In the genomic region with DNA sequence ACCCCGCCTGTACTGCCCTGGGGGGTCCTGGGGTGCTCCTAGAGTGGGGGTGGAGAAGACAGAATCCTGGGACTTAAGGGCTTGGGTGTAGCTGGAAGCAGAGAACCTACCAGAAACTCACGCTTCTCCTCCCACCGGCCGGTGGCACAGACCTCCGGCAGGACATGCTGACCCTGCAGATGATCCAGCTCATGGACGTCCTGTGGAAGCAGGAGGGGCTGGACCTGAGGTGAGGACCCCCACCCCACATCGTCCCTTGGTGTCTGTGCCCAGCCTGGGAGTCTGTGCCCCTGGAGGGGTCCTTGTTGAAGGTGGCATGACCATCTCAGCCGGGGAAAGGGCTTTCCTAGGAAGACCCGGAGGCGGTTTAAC, we compare ENCODE assay signal across 12 cellular contexts.
"Had no signal": no experiment of that assay in that cellular context is flagged by ENCODE, and none has a peak within 500 bp of the region (broad histone marks: within the 10 kb centered on the region; RNA-seq: fewer than 3 reads in every experiment).

No MANE protein-coding gene starts in this region.

- H3K4me3 Mint-ChIP-seq: activated naive CD4-positive, alpha-beta T cell treated with anti-CD3 and anti-CD28 coated beads, Interleukin-2, amount 50 U/mL, for 24 hours; brain had no signal

- H3K9me3 ChIP-seq: prostate gland, transverse colon had no signal

- H3K27me3 Mint-ChIP-seq: activated naive CD4-positive, alpha-beta T cell treated with anti-CD3 and anti-CD28 coated beads, Interleukin-2, amount 50 U/mL, for 24 hours; brain; naive B cell had no signal

- DNase-seq: foreskin fibroblast, mammary epithelial cell, occipital lobe had no signal

- ATAC-seq: left lung had no signal

- H3K9me3 Mint-ChIP-seq: activated naive CD4-positive, alpha-beta T cell treated with anti-CD3 and anti-CD28 coated beads, Interleukin-2, amount 50 U/mL, for 24 hours; naive B cell had no signal

- H3K27ac ChIP-seq: coronary artery, left lung, prostate gland, transverse colon, VCaP had no signal

- H3K27ac Mint-ChIP-seq: activated T-helper 2 cell treated with anti-CD3 and anti-CD28 coated beads, Interferon-gamma antibody, Interleukin-2, Interleukin-4, amounts not matched to agents 10 μg/mL and 5 μg/mL and 100 μg/mL, durations not matched to agents 14 hours and 24 hours and 36 hours; brain had no signal

- H3K4me1 Mint-ChIP-seq: brain had no signal
